ENCODE assay signal across 10 cellular contexts in the genomic region with DNA sequence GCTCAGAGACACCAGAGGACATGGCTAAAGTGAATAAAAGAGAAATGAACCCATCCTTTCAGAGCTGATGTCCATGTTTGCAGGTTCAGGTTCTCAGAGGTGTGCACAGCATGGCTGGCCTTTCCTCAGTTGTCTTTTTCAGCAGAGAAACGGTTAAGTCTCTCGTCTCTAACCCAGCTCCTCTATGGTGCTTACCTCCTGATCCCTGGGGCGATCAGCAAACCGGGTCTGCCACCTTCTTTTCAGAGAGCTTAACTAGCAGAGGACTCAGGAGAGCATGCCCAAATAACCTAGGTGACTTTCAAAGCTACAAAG. TPM values are rescaled to one million over a fixed set of nuclear protein-coding genes. Genes with fewer than 3 reads are reported as not detected.
DNase-seq lines count a peak whose midpoint lies in the region; ATAC-seq and TF ChIP-seq lines count a peak whose summit lies in the region.
"Had no signal": no experiment of that assay in that cellular context is flagged by ENCODE, and none has a peak within 500 bp of the region (broad histone marks: within the 10 kb centered on the region; RNA-seq: fewer than 3 reads in every experiment).

No MANE protein-coding gene starts in this region.

- H3K27me3 ChIP-seq in spleen (replicated peaks in 1 of 7) (no peaks in the 10 kb centered on the region), sigmoid colon (no peaks in the 10 kb centered on the region)

- peaks cover 0 to 17% (median 0%) of the 10 kb centered on the region in 6 donors for H3K36me3 ChIP-seq in spleen
- H3K36me3 ChIP-seq in sigmoid colon, result no peaks in the 10 kb centered on the region

- H3K4me1 ChIP-seq in spleen (peaks cover 9 to 72% (median 32%) of the 10 kb centered on the region in 6 donors), sigmoid colon (no peaks in the 10 kb centered on the region)

- TF ChIP-seq CTCF in spleen (IDR thresholded peaks at IDR 0.05 in 8 of 11, conservative IDR thresholded peaks at IDR 0.05 in 3 of 11) (no peak), sigmoid colon (IDR thresholded peaks at IDR 0.05) (no peak), coronary artery (IDR thresholded peaks at IDR 0.05) (no peak)

- H3K4me3 Mint-ChIP-seq in T-helper 2 cell treated with Interferon-gamma antibody and Interleukin-4, amounts not matched to agents 5 μg/mL and 100 μg/mL, for 36 hours, result peak overlapping the region; percentile 90

- H3K27ac ChIP-seq in spleen (peak overlapping the region; percentile 24 to 94 (median 93)), sigmoid colon (peak overlapping the region in 1 of 4 donors; percentile 29), coronary artery (no peak overlapping the region)

- peak overlapping the region; percentile 19 to 67 (median 36) for H3K4me3 ChIP-seq in spleen
- H3K4me3 ChIP-seq in sigmoid colon, result no peak overlapping the region
- H3K4me3 ChIP-seq in coronary artery, result no peak overlapping the region

- intact Hi-C loops in spleen (cut with DNase I; ENCODE audit: low total_unique reads), result no loop called here
- intact Hi-C loops in sigmoid colon (cut with DNase I), result loop anchor here (10.0 kb wide), 1 partner anchor 1112 kb away; no protein-coding TSS in a partner anchor

- no peak for DNase-seq in T-helper 2 cell treated with Interferon-gamma antibody and Interleukin-4, amounts not matched to agents 5 μg/mL and 100 μg/mL, for 36 hours (ENCODE audit: low spot score)
- DNase-seq in T-helper 2 cell (no peak), spleen (peak; percentile 74), sigmoid colon (no peak), coronary artery (ENCODE audit: low spot score) (no peak)
- DNase-seq in activated naive CD4-positive, alpha-beta T cell treated with anti-CD3 and anti-CD28 coated beads, Interleukin-2, amount 50 U/mL, for 72 hours (ENCODE audit: low spot score in 2 of 2), result no peak
- DNase-seq: 8988T, left cardiac atrium had no signal

- H3K9me3 Mint-ChIP-seq in T-helper 2 cell treated with Interferon-gamma antibody and Interleukin-4, amounts not matched to agents 5 μg/mL and 100 μg/mL, for 36 hours, result peaks cover 6% of the 10 kb centered on the region
- peaks cover 0 to 8% of the 10 kb centered on the region in 2 donors for H3K9me3 Mint-ChIP-seq in activated naive CD4-positive, alpha-beta T cell treated with anti-CD3 and anti-CD28 coated beads, Interleukin-2, amount 50 U/mL, for 72 hours

- no peak for TF ChIP-seq EP300 in sigmoid colon (IDR thresholded peaks at IDR 0.05)

- H3K9me3 ChIP-seq in spleen (no peaks in the 10 kb centered on the region), sigmoid colon (no peaks in the 10 kb centered on the region)

- H3K36me3 Mint-ChIP-seq in T-helper 2 cell treated with Interferon-gamma antibody and Interleukin-4, amounts not matched to agents 5 μg/mL and 100 μg/mL, for 36 hours (ENCODE audit: low read depth), result peaks cover 10% of the 10 kb centered on the region
- H3K36me3 Mint-ChIP-seq in activated naive CD4-positive, alpha-beta T cell treated with anti-CD3 and anti-CD28 coated beads, Interleukin-2, amount 50 U/mL, for 72 hours, result peaks cover 0 to 10% of the 10 kb centered on the region in 2 donors

- ATAC-seq in HG03378 (IDR thresholded peaks at IDR 0.05; ENCODE audit: unreplicated experiment) (peak; percentile 21), GM21390 (IDR thresholded peaks at IDR 0.05; ENCODE audit: unreplicated experiment) (no peak)
- no peak for ATAC-seq in activated naive CD4-positive, alpha-beta T cell treated with anti-CD3 and anti-CD28 coated beads, Interleukin-2, amount 50 U/mL, for 72 hours

- no peaks in the 10 kb centered on the region for H3K27me3 Mint-ChIP-seq in T-helper 2 cell treated with Interferon-gamma antibody and Interleukin-4, amounts not matched to agents 5 μg/mL and 100 μg/mL, for 36 hours (ENCODE audit: low read depth)

- peaks cover 48% of the 10 kb centered on the region for H3K4me1 Mint-ChIP-seq in T-helper 2 cell treated with Interferon-gamma antibody and Interleukin-4, amounts not matched to agents 5 μg/mL and 100 μg/mL, for 36 hours (ENCODE audit: low read depth)

- peak overlapping the region; percentile 97 for H3K27ac Mint-ChIP-seq in T-helper 2 cell treated with Interferon-gamma antibody and Interleukin-4, amounts not matched to agents 5 μg/mL and 100 μg/mL, for 36 hours
- peak overlapping the region; percentile 95 to 98 for H3K27ac Mint-ChIP-seq in activated naive CD4-positive, alpha-beta T cell treated with anti-CD3 and anti-CD28 coated beads, Interleukin-2, amount 50 U/mL, for 72 hours

- 47 to 79% (median 73%) methylated on average over 4 of the region's 4 CpGs for WGBS in spleen, 5 donors
- 62 to 73% methylated on average over 4 of the region's 4 CpGs for WGBS in sigmoid colon, 2 donors

- no peak for TF ChIP-seq POLR2A in spleen (IDR thresholded peaks at IDR 0.05)
- no peak for TF ChIP-seq POLR2A in sigmoid colon (IDR thresholded peaks at IDR 0.05)

RNA-seq across cellular contexts. Expression of a gene that starts 0.2 kb away (rescaled TPM):
- 10 to 100 TPM; 14.4 to 23.6 TPM for total RNA-seq in activated naive CD4-positive, alpha-beta T cell treated with anti-CD3 and anti-CD28 coated beads, Interleukin-2, amount 50 U/mL, for 72 hours
- 10 to 100 TPM; 29.3 to 73.9 (median 42.6) TPM for total RNA-seq in spleen
- polyA plus RNA-seq in spleen, result 10 to 100 TPM; 26.2 to 57.8 (median 33.4) TPM
- total RNA-seq in sigmoid colon, result 1 to 10 TPM in 1 of 4 donors, not detected in 3; 3.3 TPM
- 1 to 10 TPM in 2 of 3 donors, not detected in 1; 1.6 to 5.3 TPM for polyA plus RNA-seq in sigmoid colon

Comparison
In these comparisons a context has a peak if more than half of its experiments do, and no peak if none do; other contexts are left out.
1. H3K27ac ChIP-seq: peak in spleen (8 of 8); none in coronary artery (0 of 2).
2. H3K4me3 ChIP-seq: peak in spleen (8 of 8); none in sigmoid colon (0 of 4) and coronary artery (single experiment).